26 cellular contexts compared by ENCODE assay signal in genomic region chr2:179560257-179560735, GRCh38.
"Had no signal": no experiment of that assay in that cellular context is flagged by ENCODE, and none has a peak within 500 bp of the region (broad histone marks: within the 10 kb centered on the region; RNA-seq: fewer than 3 reads in every experiment).

No MANE protein-coding gene starts in this region.

- H3K36me3 Mint-ChIP-seq: activated naive CD4-positive, alpha-beta T cell treated with anti-CD3 and anti-CD28 coated beads, Interleukin-2, amount 50 U/mL, for 72 hours; mesothelial cell of epicardium; naive B cell; neural progenitor cell; stimulated activated effector memory CD8-positive, alpha-beta T cell treated with anti-CD3 and anti-CD28 coated beads, Interleukin-12 subunit alpha, Interleukin-12 subunit beta, amount 100 ng/mL, for 72 hours; WTC11 had no signal

- H3K9me3 Mint-ChIP-seq: activated CD4-positive, alpha-beta memory T cell treated with anti-CD3 and anti-CD28 coated beads, Interleukin-2, amount 10 ng/mL, durations not matched to agents 7 days and 5 days; activated CD4-positive, alpha-beta T cell treated with anti-CD3 and anti-CD28 coated beads, Interleukin-2, amount 10 ng/mL, durations not matched to agents 7 days and 5 days; activated naive CD4-positive, alpha-beta T cell treated with anti-CD3 and anti-CD28 coated beads, Interleukin-2, amount 50 U/mL, for 72 hours; activated T-cell treated with anti-CD3 and anti-CD28 coated beads, Interleukin-2, amount 50 U/mL, for 4 hours; activated T-helper 2 cell treated with anti-CD3 and anti-CD28 coated beads, Interferon-gamma antibody, Interleukin-2, Interleukin-4, amounts not matched to agents 10 μg/mL and 5 μg/mL and 100 μg/mL, durations not matched to agents 14 hours and 24 hours and 36 hours; mesothelial cell of epicardium; naive B cell; neural progenitor cell; stimulated activated naive CD8-positive, alpha-beta T cell treated with anti-CD3 and anti-CD28 coated beads, Interleukin-15, amount 100 ng/mL, for 72 hours; WTC11 had no signal

- H3K4me1 Mint-ChIP-seq: activated CD4-positive, alpha-beta memory T cell treated with anti-CD3 and anti-CD28 coated beads, Interleukin-2, amount 10 ng/mL, durations not matched to agents 7 days and 5 days; activated CD4-positive, alpha-beta T cell treated with anti-CD3 and anti-CD28 coated beads, Interleukin-2, amount 10 ng/mL, durations not matched to agents 7 days and 5 days; naive B cell; stimulated activated effector memory CD8-positive, alpha-beta T cell treated with anti-CD3 and anti-CD28 coated beads, Interleukin-12 subunit alpha, Interleukin-12 subunit beta, amount 100 ng/mL, for 72 hours; stimulated activated naive CD8-positive, alpha-beta T cell treated with anti-CD3 and anti-CD28 coated beads, Interleukin-15, amount 100 ng/mL, for 72 hours; T-helper 17 cell had no signal

- H3K27me3 Mint-ChIP-seq: activated CD4-positive, alpha-beta memory T cell treated with anti-CD3 and anti-CD28 coated beads, Interleukin-2, amount 10 ng/mL, durations not matched to agents 7 days and 5 days; stimulated activated naive CD8-positive, alpha-beta T cell treated with anti-CD3 and anti-CD28 coated beads, Interleukin-15, amount 100 ng/mL, for 72 hours; T-helper 17 cell had no signal

- ATAC-seq: activated naive CD4-positive, alpha-beta T cell treated with anti-CD3 and anti-CD28 coated beads, Interleukin-2, amount 50 U/mL, for 72 hours; activated T-cell treated with anti-CD3 and anti-CD28 coated beads, Interleukin-2, amount 50 U/mL, for 4 hours; esophagus mucosa; sciatic nerve; stimulated activated effector memory CD8-positive, alpha-beta T cell treated with anti-CD3 and anti-CD28 coated beads, Interleukin-12 subunit alpha, Interleukin-12 subunit beta, amount 100 ng/mL, for 72 hours; stimulated activated naive CD8-positive, alpha-beta T cell treated with anti-CD3 and anti-CD28 coated beads, Interleukin-15, amount 100 ng/mL, for 72 hours; T-helper 17 cell; WTC11 had no signal

- H3K9ac ChIP-seq: neural progenitor cell had no signal

- H3K4me3 ChIP-seq: breast epithelium, left ventricle myocardium inferior, neural progenitor cell, skin epidermis, suprapubic skin, tibial artery had no signal

- H3K27ac Mint-ChIP-seq: activated CD4-positive, alpha-beta memory T cell treated with anti-CD3 and anti-CD28 coated beads, Interleukin-2, amount 10 ng/mL, durations not matched to agents 7 days and 5 days; activated CD4-positive, alpha-beta T cell treated with anti-CD3 and anti-CD28 coated beads, Interleukin-2, amount 10 ng/mL, durations not matched to agents 7 days and 5 days; activated naive CD4-positive, alpha-beta T cell treated with anti-CD3 and anti-CD28 coated beads, Interleukin-2, amount 50 U/mL, for 72 hours; activated T-helper 2 cell treated with anti-CD3 and anti-CD28 coated beads, Interferon-gamma antibody, Interleukin-2, Interleukin-4, amounts not matched to agents 10 μg/mL and 5 μg/mL and 100 μg/mL, durations not matched to agents 14 hours and 24 hours and 36 hours; mesothelial cell of epicardium; naive B cell; neural progenitor cell; stimulated activated effector memory CD8-positive, alpha-beta T cell treated with anti-CD3 and anti-CD28 coated beads, Interleukin-12 subunit alpha, Interleukin-12 subunit beta, amount 100 ng/mL, for 72 hours; stimulated activated naive CD8-positive, alpha-beta T cell treated with anti-CD3 and anti-CD28 coated beads, Interleukin-15, amount 100 ng/mL, for 72 hours; T-helper 17 cell; WTC11 had no signal

- H3K4me3 Mint-ChIP-seq: activated CD4-positive, alpha-beta memory T cell treated with anti-CD3 and anti-CD28 coated beads, Interleukin-2, amount 10 ng/mL, durations not matched to agents 7 days and 5 days; activated CD4-positive, alpha-beta T cell treated with anti-CD3 and anti-CD28 coated beads, Interleukin-2, amount 10 ng/mL, durations not matched to agents 7 days and 5 days; activated T-cell treated with anti-CD3 and anti-CD28 coated beads, Interleukin-2, amount 50 U/mL, for 4 hours; mesothelial cell of epicardium; naive B cell; neural progenitor cell; stimulated activated effector memory CD8-positive, alpha-beta T cell treated with anti-CD3 and anti-CD28 coated beads, Interleukin-12 subunit alpha, Interleukin-12 subunit beta, amount 100 ng/mL, for 72 hours; stimulated activated naive CD8-positive, alpha-beta T cell treated with anti-CD3 and anti-CD28 coated beads, Interleukin-15, amount 100 ng/mL, for 72 hours; T-helper 17 cell; WTC11 had no signal

- H3K36me3 ChIP-seq: breast epithelium, left ventricle myocardium inferior, neural progenitor cell, suprapubic skin, tibial artery had no signal

- H3K9me3 ChIP-seq: breast epithelium, left ventricle myocardium inferior, suprapubic skin, tibial artery had no signal

- H3K4me1 ChIP-seq: breast epithelium, left ventricle myocardium inferior, suprapubic skin, tibial artery had no signal

- H2AFZ ChIP-seq: neural progenitor cell had no signal

- H3K4me2 ChIP-seq: neural progenitor cell had no signal

- DNase-seq: activated CD4-positive, alpha-beta memory T cell treated with anti-CD3 and anti-CD28 coated beads, Interleukin-2, amount 10 ng/mL, durations not matched to agents 7 days and 5 days; activated CD4-positive, alpha-beta T cell treated with anti-CD3 and anti-CD28 coated beads for 1 hour; activated CD4-positive, alpha-beta T cell treated with anti-CD3 and anti-CD28 coated beads, Interleukin-2, amount 10 ng/mL, durations not matched to agents 7 days and 5 days; activated T-cell treated with anti-CD3 and anti-CD28 coated beads, Interleukin-2, amount 50 U/mL, for 4 hours; central memory CD4-positive, alpha-beta T cell; foreskin fibroblast; left ventricle myocardium inferior; naive B cell; occipital lobe; stimulated activated CD4-positive, alpha-beta T cell treated with anti-CD3 and anti-CD28 coated beads, Interleukin-12 subunit alpha, Interleukin-12 subunit beta, amount 100 ng/mL, for 4 hours; stimulated activated CD4-positive, alpha-beta T cell treated with anti-CD3 and anti-CD28 coated beads, Interleukin-4, amount 100 ng/mL, for 24 hours; stimulated activated naive CD8-positive, alpha-beta T cell treated with anti-CD3 and anti-CD28 coated beads, Interleukin-15, amount 100 ng/mL, for 72 hours; T-helper 17 cell; T1000; tibial artery had no signal

- H3K27me3 ChIP-seq: breast epithelium, neural progenitor cell, suprapubic skin, tibial artery had no signal

- H3K27ac ChIP-seq: breast epithelium, left ventricle myocardium inferior, neural progenitor cell, skin epidermis, suprapubic skin, tibial artery had no signal
